ENCODE assay signal across 10 cellular contexts in the genomic region with DNA sequence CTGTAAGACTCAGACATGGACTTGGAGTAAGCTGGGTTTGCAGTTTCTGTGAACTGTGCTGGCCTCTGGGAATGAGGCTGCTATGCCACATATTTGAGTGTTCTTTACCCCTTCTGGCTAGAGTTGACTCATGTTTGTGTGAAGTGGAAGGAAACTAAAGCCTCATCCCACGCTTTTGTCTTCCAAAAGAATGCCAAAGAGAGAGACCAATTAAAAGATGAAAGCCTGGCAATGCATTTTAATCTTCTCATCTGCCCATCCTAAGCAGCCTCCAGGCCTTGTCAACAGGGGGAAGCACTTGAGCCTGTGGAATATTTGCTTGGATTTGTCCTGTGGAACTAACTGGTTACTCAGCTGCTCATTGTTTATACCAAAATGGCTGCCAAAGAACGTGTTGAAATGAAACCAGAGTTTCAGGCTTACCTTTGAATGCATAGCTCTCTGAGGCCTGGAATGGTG. TPM values are rescaled to one million over a fixed set of nuclear protein-coding genes. Genes with fewer than 3 reads are reported as not detected.
DNase-seq lines count a peak whose midpoint lies in the region; ATAC-seq, FAIRE-seq and TF ChIP-seq lines count a peak whose summit lies in the region.
"Had no signal": no experiment of that assay in that cellular context is flagged by ENCODE, and none has a peak within 500 bp of the region (broad histone marks: within the 10 kb centered on the region; RNA-seq: fewer than 3 reads in every experiment).

No MANE protein-coding gene starts in this region.

- peak; percentile 43 for ATAC-seq in HG03280 (IDR thresholded peaks at IDR 0.05; ENCODE audit: unreplicated experiment)
- ATAC-seq in HepG2: peak; percentile 79
- ATAC-seq in GM18520 (IDR thresholded peaks at IDR 0.05; ENCODE audit: unreplicated experiment): no peak

- no TSS peak for BruUV-seq in Caco-2 (replicated peaks; lab: Mats Ljungman, UMichigan)
- BruUV-seq in HepG2 (replicated peaks; lab: Mats Ljungman, UMichigan): no TSS peak

- DNase-seq in Caco-2 (peak; percentile 69 to 70), amniotic stem cell (lab: John Stamatoyannopoulos, UW) (peak; percentile 55), HepG2 (ENCODE audit: low spot score) (peak; percentile 42), Kasumi-1 (lab: John Stamatoyannopoulos, UW) (no peak), Peyer's patch (no peak)
- no peak for DNase-seq in T-helper 2 cell treated with Interferon-gamma antibody and Interleukin-4, amounts not matched to agents 5 μg/mL and 100 μg/mL, for 36 hours (ENCODE audit: low spot score)
- DNase-seq: effector CD8-positive, alpha-beta T cell had no signal

- POLR2A ChIA-PET in Caco-2 (lab: Charles Lee) (no interaction called here), HepG2 (lab: Yijun Ruan, JAX) (no interaction called here)

- no peaks in the 10 kb centered on the region for H3K36me3 ChIP-seq in Caco-2 (ENCODE audit: control insufficient read depth, insufficient read depth, low read length)
- H3K36me3 ChIP-seq in HepG2 (replicated peaks in 1 of 2; ENCODE audit: control insufficient read depth in 1 of 2, insufficient read depth in 2 of 2, low read length in 2 of 2): no peaks in the 10 kb centered on the region
- H3K36me3 ChIP-seq in Peyer's patch: no peaks in the 10 kb centered on the region

- H3K27ac Mint-ChIP-seq in Caco-2 (ENCODE audit: unreplicated experiment): peak overlapping the region; percentile 65
- H3K27ac Mint-ChIP-seq in T-helper 2 cell treated with Interferon-gamma antibody and Interleukin-4, amounts not matched to agents 5 μg/mL and 100 μg/mL, for 36 hours: no peak overlapping the region

- H3K4me1 ChIP-seq in Caco-2: peaks cover 23% of the 10 kb centered on the region; the same call in 1 of the 2 replicates
- H3K4me1 ChIP-seq in HepG2 (ENCODE audit: insufficient read depth, low read length): peaks cover 19% of the 10 kb centered on the region
- H3K4me1 ChIP-seq in Peyer's patch: no peaks in the 10 kb centered on the region

- CTCF ChIA-PET in Caco-2 (lab: Charles Lee): interaction anchor here (1.1 to 1.5 kb wide), 2 partner anchors 11 to 75 kb away, joined by 3 to 4 read pairs; no protein-coding TSS in a partner anchor
- CTCF ChIA-PET in HepG2 (lab: Yijun Ruan, JAX; ENCODE audit: low intra/inter-chr PET ratio, low total read pairs): no interaction called here

- H3K79me2 ChIP-seq in HepG2 (ENCODE audit: insufficient read depth, low read length): no peaks in the 10 kb centered on the region

- intact Hi-C loops in Caco-2 (cut with micrococcal nuclease; ENCODE audit: unreplicated experiment) (loop anchor here (5.0 to 10.0 kb wide), 3 partner anchors 177 to 1202 kb away; a partner anchor contains a TSS), HepG2 (cut with micrococcal nuclease; ENCODE audit: unreplicated experiment) (loop anchor here (5.0 kb wide), 1 partner anchor 787 kb away; no protein-coding TSS in a partner anchor)

- TF ChIP-seq POLR2A in HepG2 (IDR thresholded peaks at IDR 0.05; ENCODE audit: insufficient read depth in 1 of 2, low read depth in 2 of 2, low read length in 2 of 2) (no peak), Peyer's patch (IDR thresholded peaks at IDR 0.05) (no peak)

- H3K36me3 Mint-ChIP-seq in Caco-2 (ENCODE audit: insufficient read depth, unreplicated experiment): peaks cover 7% of the 10 kb centered on the region
- H3K36me3 Mint-ChIP-seq in T-helper 2 cell treated with Interferon-gamma antibody and Interleukin-4, amounts not matched to agents 5 μg/mL and 100 μg/mL, for 36 hours (ENCODE audit: low read depth): no peaks in the 10 kb centered on the region

- TF ChIP-seq CTCF in Caco-2 (IDR thresholded peaks at IDR 0.05; ENCODE audit: insufficient read depth in 1 of 2, low read depth in 1 of 2, low read length in 1 of 2, severe bottlenecking in 1 of 2, unreplicated experiment in 1 of 2) (peak in 1 of 2 experiments; percentile 44), HepG2 (CRISPR knock-in tag; IDR thresholded peaks at IDR 0.05) (no peak), Peyer's patch (IDR thresholded peaks at IDR 0.05) (no peak)

- H3K9ac ChIP-seq in HepG2 (ENCODE audit: insufficient read depth, low read depth, low read length): no peak overlapping the region

- H3K4me1 Mint-ChIP-seq in Caco-2 (ENCODE audit: low read depth, unreplicated experiment): peaks cover 19% of the 10 kb centered on the region
- peaks cover 4% of the 10 kb centered on the region for H3K4me1 Mint-ChIP-seq in T-helper 2 cell treated with Interferon-gamma antibody and Interleukin-4, amounts not matched to agents 5 μg/mL and 100 μg/mL, for 36 hours (ENCODE audit: low read depth)

- no peak for TF ChIP-seq RAD21 in HepG2 (CRISPR knock-in tag; IDR thresholded peaks at IDR 0.05)

- TF ChIP-seq EP300 in HepG2 (IDR thresholded peaks at IDR 0.05; ENCODE audit: low read depth in 2 of 2, low read length in 2 of 2) (no peak), HepG2 (CRISPR knock-in tag; IDR thresholded peaks at IDR 0.05; ENCODE audit: borderline replicate concordance) (no peak)

- 72% methylated on average over 2 of the region's 2 CpGs for WGBS in HepG2 (ENCODE audit: low lambda C conversion rate)

- H3K4me3 Mint-ChIP-seq in Caco-2 (ENCODE audit: unreplicated experiment): peak overlapping the region; percentile 22
- H3K4me3 Mint-ChIP-seq in T-helper 2 cell treated with Interferon-gamma antibody and Interleukin-4, amounts not matched to agents 5 μg/mL and 100 μg/mL, for 36 hours: no peak overlapping the region

- H3K4me3 ChIP-seq in Caco-2 (ENCODE audit: low read depth, low read length): no peak overlapping the region
- no peak overlapping the region for H3K4me3 ChIP-seq in HepG2 (replicated peaks in 1 of 3; ENCODE audit: insufficient read depth in 1 of 3, low read depth in 2 of 3, low read length in 3 of 3)
- no peak overlapping the region for H3K4me3 ChIP-seq in Peyer's patch

- H2AFZ ChIP-seq in HepG2 (ENCODE audit: low read length): peak overlapping the region; percentile 33

- H3K27ac ChIP-seq in HepG2 (ENCODE audit: extremely low read length, insufficient read depth, low read length): no peak overlapping the region
- no peak overlapping the region for H3K27ac ChIP-seq in Peyer's patch
- H3K27ac ChIP-seq: VCaP had no signal

- H4K20me1 ChIP-seq in HepG2 (ENCODE audit: insufficient read depth, low read length): no peaks in the 10 kb centered on the region

- no peaks in the 10 kb centered on the region for H3K9me3 ChIP-seq in Caco-2
- no peaks in the 10 kb centered on the region for H3K9me3 ChIP-seq in HepG2 (ENCODE audit: low read length)
- no peaks in the 10 kb centered on the region for H3K9me3 ChIP-seq in Peyer's patch

- 0 out of 2 replicates have a peak overlapping the region, but pooled peaks have one; percentile 19 for H3K4me2 ChIP-seq in HepG2 (ENCODE audit: low read depth, low read length)

- in situ Hi-C loops in HepG2 (cut with HindIII; ENCODE audit: extremely low pct_ligation_motif_present, low pct_unique_long_range_greater_than_20kb): no loop called here

- no peak for FAIRE-seq in HepG2 (lab: Jason Lieb, UNC)

- no peaks in the 10 kb centered on the region for H3K9me3 Mint-ChIP-seq in Caco-2 (ENCODE audit: unreplicated experiment)
- no peaks in the 10 kb centered on the region for H3K9me3 Mint-ChIP-seq in T-helper 2 cell treated with Interferon-gamma antibody and Interleukin-4, amounts not matched to agents 5 μg/mL and 100 μg/mL, for 36 hours

- no peaks in the 10 kb centered on the region for H3K27me3 Mint-ChIP-seq in Caco-2 (ENCODE audit: insufficient read depth, unreplicated experiment)
- H3K27me3 Mint-ChIP-seq in T-helper 2 cell treated with Interferon-gamma antibody and Interleukin-4, amounts not matched to agents 5 μg/mL and 100 μg/mL, for 36 hours (ENCODE audit: low read depth): no peaks in the 10 kb centered on the region

- H3K27me3 ChIP-seq in Caco-2 (replicated peaks; ENCODE audit: control insufficient read depth, insufficient read depth, low read length): no peaks in the 10 kb centered on the region
- no peaks in the 10 kb centered on the region; a peak in 1 of 5 replicates for H3K27me3 ChIP-seq in HepG2 (ENCODE audit: control insufficient read depth in 1 of 2, insufficient read depth in 2 of 2, low read length in 2 of 2)
- no peaks in the 10 kb centered on the region for H3K27me3 ChIP-seq in Peyer's patch

TF ChIP-seq in HepG2, 621 proteins besides CTCF, POLR2A, EP300 and RAD21 (continues in another document):
- TF ChIP-seq, protein P1, sequence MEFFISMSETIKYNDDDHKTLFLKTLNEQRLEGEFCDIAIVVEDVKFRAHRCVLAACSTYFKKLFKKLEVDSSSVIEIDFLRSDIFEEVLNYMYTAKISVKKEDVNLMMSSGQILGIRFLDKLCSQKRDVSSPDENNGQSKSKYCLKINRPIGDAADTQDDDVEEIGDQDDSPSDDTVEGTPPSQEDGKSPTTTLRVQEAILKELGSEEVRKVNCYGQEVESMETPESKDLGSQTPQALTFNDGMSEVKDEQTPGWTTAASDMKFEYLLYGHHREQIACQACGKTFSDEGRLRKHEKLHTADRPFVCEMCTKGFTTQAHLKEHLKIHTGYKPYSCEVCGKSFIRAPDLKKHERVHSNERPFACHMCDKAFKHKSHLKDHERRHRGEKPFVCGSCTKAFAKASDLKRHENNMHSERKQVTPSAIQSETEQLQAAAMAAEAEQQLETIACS (CRISPR knock-in tag; IDR thresholded peaks at IDR 0.05): no peak

RNA-seq across cellular contexts. Expression of a gene that starts 49.1 kb away (rescaled TPM):
- total RNA-seq in Caco-2 (2022) (209 and 230 TPM in 2 replicates), HepG2 (2016; rRNA removed; fragmentation: Illumina TruSeq; extraction: Trizol) (47.7 and 121 TPM in 2 replicates), Peyer's patch (100 to 1,000 TPM in 3 of 4 donors, 10 to 100 TPM in 1; 74.3 to 365 (median 327) TPM)
- 14.4 and 17.3 TPM in 2 replicates for total RNA-seq in HepG2 (2016; cell fraction: cytosol; rRNA removed; fragmentation: Illumina TruSeq; extraction: Trizol; ENCODE audit: low read depth)
- 41.5 and 129 TPM in 2 replicates for total RNA-seq in HepG2 (2016; cell fraction: insoluble cytoplasmic fraction; rRNA removed; fragmentation: Illumina TruSeq; extraction: Trizol)
- total RNA-seq in HepG2 (2016; cell fraction: membrane; rRNA removed; fragmentation: Illumina TruSeq; extraction: Trizol): 23.0 and 30.9 TPM in 2 replicates
- total RNA-seq in HepG2 (2016; cell fraction: nucleus; rRNA removed; fragmentation: Illumina TruSeq; extraction: Trizol): 246 and 252 TPM in 2 replicates
- 31.4 and 34.0 TPM in 2 replicates for polyA plus RNA-seq in HepG2 (2011; rRNA removed)
- 9.1 and 11.5 TPM in 2 replicates for polyA plus RNA-seq in HepG2 (2011; cell fraction: cytosol; rRNA removed)
- polyA plus RNA-seq in HepG2 (2011; cell fraction: nucleus; rRNA removed): 216 and 237 TPM in 2 replicates
- polyA plus RNA-seq in HepG2 (2012): 50.1 and 98.6 TPM in 2 replicates
- polyA plus RNA-seq in HepG2 (2016; cell fraction: cytosol; fragmentation: Illumina TruSeq; extraction: Trizol; ENCODE audit: low read depth): 1.3 and 1.8 TPM in 2 replicates
- polyA plus RNA-seq in HepG2 (2016; cell fraction: insoluble cytoplasmic fraction; fragmentation: Illumina TruSeq; extraction: Trizol; ENCODE audit: low read depth): 21.5 and 26.6 TPM in 2 replicates
- 4.6 TPM in 2 replicates for polyA plus RNA-seq in HepG2 (2016; cell fraction: membrane; fragmentation: Illumina TruSeq; extraction: Trizol; ENCODE audit: low read depth)
- polyA plus RNA-seq in HepG2 (2016; cell fraction: nucleus; fragmentation: Illumina TruSeq; extraction: Trizol; ENCODE audit: insufficient read depth, low read depth): 237 TPM in 2 replicates
- 45.7 and 74.9 TPM in 2 replicates for polyA minus RNA-seq in HepG2 (2011; rRNA and poly(A)+ RNA removed; ENCODE audit: low replicate concordance)
- 28.7 and 31.4 TPM in 2 replicates for polyA minus RNA-seq in HepG2 (2011; cell fraction: cytosol; rRNA and poly(A)+ RNA removed)
- polyA minus RNA-seq in HepG2 (2011; cell fraction: nucleus; rRNA and poly(A)+ RNA removed): 322 and 350 TPM in 2 replicates

Comparison
In these comparisons a context has a peak if more than half of its experiments do, and no peak if none do; other contexts are left out.
1. DNase-seq: peak in Caco-2 (2 of 2), amniotic stem cell (single experiment) and HepG2 (single experiment); none in T-helper 2 cell treated with Interferon-gamma antibody and Interleukin-4, amounts not matched to agents 5 μg/mL and 100 μg/mL, for 36 hours (single experiment), Kasumi-1 (0 of 2) and Peyer's patch (0 of 3).